8 cellular contexts compared by ENCODE assay signal in the genomic region with DNA sequence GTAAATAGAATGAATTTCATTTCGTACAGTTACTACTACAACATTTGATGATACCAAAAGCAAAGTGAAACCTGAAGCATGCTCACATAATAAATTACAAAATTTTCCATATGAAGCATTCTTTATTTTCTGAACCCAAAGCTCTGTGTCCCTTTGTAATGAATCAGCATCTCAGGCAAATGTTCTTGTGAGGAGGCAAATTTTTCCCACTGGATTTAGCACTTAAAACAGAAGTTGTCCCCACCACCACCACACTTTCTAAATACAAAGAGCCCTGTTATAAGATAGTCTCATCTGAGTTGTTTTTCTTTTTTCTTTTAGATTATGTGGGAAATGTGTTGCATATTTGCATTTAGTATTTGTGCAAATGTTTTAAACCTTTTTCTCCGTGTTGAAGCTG.
DNase-seq lines count a peak whose midpoint lies in the region; ATAC-seq and TF ChIP-seq lines count a peak whose summit lies in the region.

No MANE protein-coding gene starts in this region.

- no peaks in the 10 kb centered on the region for H3K9me3 ChIP-seq in Panc1 (ENCODE audit: control insufficient read depth, insufficient read depth, low read depth, low read length)
- no peaks in the 10 kb centered on the region for H3K9me3 ChIP-seq in osteoblast (ENCODE audit: low read depth, low read length)

- H3K4me3 Mint-ChIP-seq in activated CD4-positive, alpha-beta T cell treated with anti-CD3 and anti-CD28 coated beads, Interleukin-2, amount 10 ng/mL, durations not matched to agents 24 days and 14 days: peak overlapping the region; percentile 90

- peaks cover 14% of the 10 kb centered on the region for H3K4me1 Mint-ChIP-seq in activated CD4-positive, alpha-beta T cell treated with anti-CD3 and anti-CD28 coated beads, Interleukin-2, amount 10 ng/mL, durations not matched to agents 24 days and 14 days

- no peak for TF ChIP-seq CTCF in Panc1 (IDR thresholded peaks at IDR 0.05)
- TF ChIP-seq CTCF in epithelial cell of esophagus (IDR thresholded peaks at IDR 0.05; ENCODE audit: insufficient read depth, low read depth, low read length, missing control alignments): no peak
- TF ChIP-seq CTCF in osteoblast (IDR thresholded peaks at IDR 0.05; ENCODE audit: extremely low read depth, low read depth, low read length): no peak

- CTCF ChIA-PET in Panc1 (lab: Charles Lee): interaction anchor here (0.6 to 0.9 kb wide), 10 partner anchors 14 to 613 kb away, joined by 3 to 7 read pairs (median 4); no protein-coding TSS in a partner anchor

- peak; percentile 54 for DNase-seq in activated CD4-positive, alpha-beta T cell treated with anti-CD3 and anti-CD28 coated beads, Interleukin-2, amount 10 ng/mL, durations not matched to agents 24 days and 14 days
- no peak for DNase-seq in activated CD4-positive, alpha-beta T cell treated with anti-CD3 and anti-CD28 coated beads for 48 hours
- DNase-seq in Panc1 (ENCODE audit: low read depth, low spot score) (no peak), epithelial cell of esophagus (ENCODE audit: low read depth) (peak; percentile 21), osteoblast (ENCODE audit: insufficient read length, low spot score, missing footprints) (no peak), glomerular visceral epithelial cell (ENCODE audit: extremely low spot score) (no peak)

- H3K27ac ChIP-seq in Panc1 (ENCODE audit: low read length) (peak overlapping the region; percentile 68), osteoblast (ENCODE audit: low read depth, low read length) (peak overlapping the region; percentile 74)

- no peaks in the 10 kb centered on the region for H3K9me3 Mint-ChIP-seq in activated CD4-positive, alpha-beta T cell treated with anti-CD3 and anti-CD28 coated beads, Interleukin-2, amount 10 ng/mL, durations not matched to agents 24 days and 14 days

- ATAC-seq in Panc1 (no peak), HG03045 (IDR thresholded peaks at IDR 0.05; ENCODE audit: unreplicated experiment) (no peak), HG03457 (IDR thresholded peaks at IDR 0.05; ENCODE audit: unreplicated experiment) (no peak)

- H3K27me3 Mint-ChIP-seq in activated CD4-positive, alpha-beta T cell treated with anti-CD3 and anti-CD28 coated beads, Interleukin-2, amount 10 ng/mL, durations not matched to agents 24 days and 14 days: peaks cover 8% of the 10 kb centered on the region

- intact Hi-C loops in activated CD4-positive, alpha-beta T cell treated with anti-CD3 and anti-CD28 coated beads, Interleukin-2, amount 10 ng/mL, durations not matched to agents 24 days and 14 days (cut with micrococcal nuclease): loop anchor here (2.0 to 5.0 kb wide), 3 partner anchors 397 to 1262 kb away; a partner anchor contains a TSS
- intact Hi-C loops in Panc1 (cut with micrococcal nuclease; ENCODE audit: unreplicated experiment): no loop called here

- H3K27me3 ChIP-seq in Panc1 (ENCODE audit: control insufficient read depth, insufficient read depth, low read length) (no peaks in the 10 kb centered on the region), osteoblast (ENCODE audit: insufficient read depth, low read length) (no peaks in the 10 kb centered on the region)

- H3K36me3 Mint-ChIP-seq in activated CD4-positive, alpha-beta T cell treated with anti-CD3 and anti-CD28 coated beads, Interleukin-2, amount 10 ng/mL, durations not matched to agents 24 days and 14 days (ENCODE audit: low read depth): peaks cover 5% of the 10 kb centered on the region

- no TSS peak for BruUV-seq in Panc1 (replicated peaks; lab: Mats Ljungman, UMichigan)

- H3K36me3 ChIP-seq in Panc1 (ENCODE audit: control insufficient read depth, insufficient read depth, low read length): peaks cover 3% of the 10 kb centered on the region; the same call in 1 of the 2 replicates
- no peaks in the 10 kb centered on the region for H3K36me3 ChIP-seq in osteoblast (ENCODE audit: insufficient read depth, low read length)

- H4K20me1 ChIP-seq in osteoblast (ENCODE audit: insufficient read depth, low read length): no peaks in the 10 kb centered on the region

- H3K4me3 ChIP-seq in Panc1 (ENCODE audit: low read depth in 2 of 2, low read length in 2 of 2) (peak overlapping the region; percentile 51 to 62), epithelial cell of esophagus (ENCODE audit: low read length) (peak overlapping the region; percentile 50), osteoblast (ENCODE audit: insufficient read depth, low read length) (peak overlapping the region; percentile 75)

- POLR2A ChIA-PET in Panc1 (lab: Charles Lee): no interaction called here

- peak overlapping the region; percentile 89 for H2AFZ ChIP-seq in osteoblast (ENCODE audit: low read length)

- peak overlapping the region; percentile 86 for H3K4me2 ChIP-seq in osteoblast (ENCODE audit: insufficient read depth, low read length)

- in situ Hi-C loops in Panc1 (cut with HindIII; ENCODE audit: low pct_unique_long_range_greater_than_20kb, low sequenced_read_pairs): no loop called here

- H3K4me1 ChIP-seq in Panc1 (ENCODE audit: control insufficient read depth, insufficient read depth, low read length): no peaks in the 10 kb centered on the region
- peaks cover 13% of the 10 kb centered on the region for H3K4me1 ChIP-seq in osteoblast (ENCODE audit: insufficient read depth, low read length)

- peak overlapping the region; percentile 88 for H3K27ac Mint-ChIP-seq in activated CD4-positive, alpha-beta T cell treated with anti-CD3 and anti-CD28 coated beads, Interleukin-2, amount 10 ng/mL, durations not matched to agents 24 days and 14 days

- H3K79me2 ChIP-seq in osteoblast (ENCODE audit: insufficient read depth, low read length): no peaks in the 10 kb centered on the region

Comparison
In these comparisons a context has a peak if more than half of its experiments do, and no peak if none do; other contexts are left out.
1. DNase-seq: peak in activated CD4-positive, alpha-beta T cell treated with anti-CD3 and anti-CD28 coated beads, Interleukin-2, amount 10 ng/mL, durations not matched to agents 24 days and 14 days (single experiment) and epithelial cell of esophagus (single experiment); none in activated CD4-positive, alpha-beta T cell treated with anti-CD3 and anti-CD28 coated beads for 48 hours (single experiment), Panc1 (single experiment), osteoblast (single experiment) and glomerular visceral epithelial cell (single experiment).
2. Peak in every context shown above with its lines, with median percentiles within 50 percentile points of each other: H3K4me3 ChIP-seq.